ENCODE assay signal across 23 cellular contexts in the genomic region with DNA sequence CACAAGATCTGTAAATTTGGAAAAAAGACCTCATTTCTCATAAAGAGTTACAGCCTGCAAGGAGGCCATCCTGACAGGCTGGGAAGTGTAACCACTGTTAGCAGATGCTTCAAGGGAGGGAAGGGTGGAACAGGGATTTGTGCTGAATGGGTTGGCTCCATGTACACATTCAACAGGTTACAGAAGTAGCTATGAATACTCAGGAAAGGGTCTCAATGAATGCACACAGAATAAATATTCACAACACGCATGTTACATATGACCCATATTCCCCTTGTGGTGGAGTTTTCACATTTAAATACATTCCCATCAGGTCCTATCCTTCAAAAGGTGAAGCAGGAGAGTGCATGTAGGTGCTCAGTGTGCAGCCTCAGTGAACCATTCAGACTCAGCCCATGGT.
DNase-seq lines count a peak whose midpoint lies in the region; ATAC-seq, FAIRE-seq and TF ChIP-seq lines count a peak whose summit lies in the region.
"Had no signal": no experiment of that assay in that cellular context is flagged by ENCODE, and none has a peak within 500 bp of the region (broad histone marks: within the 10 kb centered on the region; RNA-seq: fewer than 3 reads in every experiment).

No MANE protein-coding gene starts in this region.

- H3K36me3 Mint-ChIP-seq in astrocyte (ENCODE audit: low read depth, unreplicated experiment): no peaks in the 10 kb centered on the region
- no peaks in the 10 kb centered on the region for H3K36me3 Mint-ChIP-seq in activated T-helper 1 cell treated with anti-CD3 and anti-CD28 coated beads, Interleukin-12 subunit alpha, Interleukin-12 subunit beta, Interleukin-2, Interleukin-4 antibody, amounts not matched to agents 30 ng/mL and 10 ng/mL and 1 ng/mL, durations not matched to agents 14 hours and 24 hours and 36 hours (ENCODE audit: low read depth)
- H3K36me3 Mint-ChIP-seq: CD14-positive monocyte; CD4-positive, alpha-beta memory T cell had no signal

- peaks cover 19% of the 10 kb centered on the region for H3K4me1 Mint-ChIP-seq in astrocyte (ENCODE audit: low read depth, unreplicated experiment)
- no peaks in the 10 kb centered on the region for H3K4me1 Mint-ChIP-seq in activated T-helper 1 cell treated with anti-CD3 and anti-CD28 coated beads, Interleukin-12 subunit alpha, Interleukin-12 subunit beta, Interleukin-2, Interleukin-4 antibody, amounts not matched to agents 30 ng/mL and 10 ng/mL and 1 ng/mL, durations not matched to agents 14 hours and 24 hours and 36 hours (ENCODE audit: low read depth)
- H3K4me1 Mint-ChIP-seq: B cell; CD14-positive monocyte; CD4-positive, alpha-beta memory T cell had no signal

- no peak overlapping the region for H2BK120ac ChIP-seq in neuronal stem cell (ENCODE audit: low read depth, low read length)

- no peak overlapping the region for H3K27ac Mint-ChIP-seq in astrocyte (ENCODE audit: unreplicated experiment)
- H3K27ac Mint-ChIP-seq in activated T-helper 1 cell treated with anti-CD3 and anti-CD28 coated beads, Interleukin-12 subunit alpha, Interleukin-12 subunit beta, Interleukin-2, Interleukin-4 antibody, amounts not matched to agents 30 ng/mL and 10 ng/mL and 1 ng/mL, durations not matched to agents 14 hours and 24 hours and 36 hours: no peak overlapping the region
- H3K27ac Mint-ChIP-seq: B cell; CD14-positive monocyte; CD4-positive, alpha-beta memory T cell; GM23338; H9; HFFc6 had no signal

- no peak overlapping the region for H3K14ac ChIP-seq in neuronal stem cell (ENCODE audit: low read length)

- peak overlapping the region; percentile 44 for H3K27ac ChIP-seq in C4-2B
- no peak overlapping the region for H3K27ac ChIP-seq in astrocyte (ENCODE audit: low read depth, low read length)
- no peak overlapping the region for H3K27ac ChIP-seq in neuronal stem cell (replicated peaks; ENCODE audit: low read length)
- H3K27ac ChIP-seq: 22Rv1, BLaER1 had no signal

- H3K9ac ChIP-seq in astrocyte (ENCODE audit: low read length) (no peak overlapping the region), neuronal stem cell (ENCODE audit: low read depth, low read length, poor library complexity) (no peak overlapping the region)
- H3K9ac ChIP-seq: BLaER1 had no signal

- H3K18ac ChIP-seq in neuronal stem cell (ENCODE audit: low read length): no peak overlapping the region

- no peak for ATAC-seq in left lobe of liver
- ATAC-seq: GM23338, HCT116 had no signal

- WGBS in neuronal stem cell (ENCODE audit: extremely low coverage in 2 of 2, insufficient read length in 2 of 2, insufficient replicate concordance in 1 of 2), 2 donors: no CpG with 5 or more reads among the region's 1 CpG

- DNase-seq in astrocyte (ENCODE audit: low read depth): no peak
- DNase-seq in neuronal stem cell (ENCODE audit: low spot score): no peak
- DNase-seq in activated CD8-positive, alpha-beta memory T cell treated with anti-CD3 and anti-CD28 coated beads, Interleukin-2, amount 50 U/mL, for 48 hours: no peak
- DNase-seq in activated T-helper 1 cell treated with anti-CD3 and anti-CD28 coated beads, Interleukin-12 subunit alpha, Interleukin-12 subunit beta, Interleukin-2, Interleukin-4 antibody, amounts not matched to agents 30 ng/mL and 10 ng/mL and 1 ng/mL, durations not matched to agents 14 hours and 24 hours and 36 hours (ENCODE audit: low spot score): no peak
- no peak for DNase-seq in left lobe of liver (ENCODE audit: low spot score)
- DNase-seq: Calu3; CD4-positive, alpha-beta memory T cell; COR-L47; DMS53; DMS79 treated with DMSO at 0.1 percent for 48 hours; GF-D8; H9; HFFc6 had no signal

- H4K20me1 ChIP-seq in astrocyte (ENCODE audit: insufficient read depth, low read length): no peaks in the 10 kb centered on the region
- H4K20me1 ChIP-seq: BLaER1 had no signal

- H4K91ac ChIP-seq in neuronal stem cell (ENCODE audit: low read depth, low read length, poor library complexity): no peak overlapping the region

- H3K36me3 ChIP-seq in astrocyte (ENCODE audit: insufficient read depth, low read length) (no peaks in the 10 kb centered on the region), neuronal stem cell (replicated peaks in 1 of 2; ENCODE audit: control insufficient read depth in 2 of 2, insufficient read depth in 2 of 2, low read length in 2 of 2) (no peaks in the 10 kb centered on the region)
- H3K36me3 ChIP-seq: BLaER1 had no signal

- H3K27me3 ChIP-seq in astrocyte (ENCODE audit: insufficient read depth, low read length) (no peaks in the 10 kb centered on the region), neuronal stem cell (ENCODE audit: control insufficient read depth in 3 of 3, insufficient read depth in 3 of 3, low read depth in 1 of 3, low read length in 3 of 3) (no peaks in the 10 kb centered on the region)
- H3K27me3 ChIP-seq: BLaER1 had no signal

- H3K4me1 ChIP-seq in astrocyte (ENCODE audit: insufficient read depth, low read length): peaks cover 3% of the 10 kb centered on the region
- H3K4me1 ChIP-seq in neuronal stem cell (ENCODE audit: control insufficient read depth in 2 of 2, insufficient read depth in 1 of 2, low read depth in 1 of 2, low read length in 2 of 2): peaks cover 3 to 24% of the 10 kb centered on the region in 2 donors

- H2BK15ac ChIP-seq in neuronal stem cell (ENCODE audit: low read length): no peak overlapping the region

- no peak for FAIRE-seq in astrocyte (lab: Jason Lieb, UNC)
- FAIRE-seq: A204.1, GM12891, GM18507 had no signal

- no peak overlapping the region for H2AFZ ChIP-seq in astrocyte (ENCODE audit: low read depth, low read length)
- H2AFZ ChIP-seq in neuronal stem cell (ENCODE audit: low read length): peak overlapping the region; percentile 34
- H2AFZ ChIP-seq: GM23338 had no signal

- H4K8ac ChIP-seq in neuronal stem cell (ENCODE audit: low read depth, low read length): no peak overlapping the region

- H3K9me3 Mint-ChIP-seq in astrocyte (ENCODE audit: unreplicated experiment): peaks cover 2% of the 10 kb centered on the region
- peaks cover 6% of the 10 kb centered on the region for H3K9me3 Mint-ChIP-seq in activated T-helper 1 cell treated with anti-CD3 and anti-CD28 coated beads, Interleukin-12 subunit alpha, Interleukin-12 subunit beta, Interleukin-2, Interleukin-4 antibody, amounts not matched to agents 30 ng/mL and 10 ng/mL and 1 ng/mL, durations not matched to agents 14 hours and 24 hours and 36 hours
- H3K9me3 Mint-ChIP-seq: GM23338 had no signal

- no peak overlapping the region for H2BK12ac ChIP-seq in neuronal stem cell (ENCODE audit: low read length)

- peaks cover 4% of the 10 kb centered on the region for H3K27me3 Mint-ChIP-seq in astrocyte (ENCODE audit: low read depth, unreplicated experiment)
- no peaks in the 10 kb centered on the region for H3K27me3 Mint-ChIP-seq in activated T-helper 1 cell treated with anti-CD3 and anti-CD28 coated beads, Interleukin-12 subunit alpha, Interleukin-12 subunit beta, Interleukin-2, Interleukin-4 antibody, amounts not matched to agents 30 ng/mL and 10 ng/mL and 1 ng/mL, durations not matched to agents 14 hours and 24 hours and 36 hours (ENCODE audit: insufficient read depth)
- H3K27me3 Mint-ChIP-seq: B cell; CD4-positive, alpha-beta memory T cell had no signal

- no peak overlapping the region for H3K23ac ChIP-seq in neuronal stem cell (ENCODE audit: low read depth, low read length, poor library complexity)

- H3K4ac ChIP-seq in neuronal stem cell (ENCODE audit: low read length): no peak overlapping the region

- TF ChIP-seq CTCF in C4-2B (conservative IDR thresholded peaks at IDR 0.05) (no peak), astrocyte (IDR thresholded peaks at IDR 0.05; ENCODE audit: insufficient read depth, low read depth, low read length) (no peak)

- intact Hi-C loops in activated T-helper 1 cell treated with anti-CD3 and anti-CD28 coated beads, Interleukin-12 subunit alpha, Interleukin-12 subunit beta, Interleukin-2, Interleukin-4 antibody, amounts not matched to agents 30 ng/mL and 10 ng/mL and 1 ng/mL, durations not matched to agents 14 hours and 24 hours and 36 hours (cut with micrococcal nuclease): no loop called here

- H3K4me2 ChIP-seq in astrocyte (ENCODE audit: low read length): peak overlapping the region; percentile 46
- no peak overlapping the region for H3K4me2 ChIP-seq in neuronal stem cell (ENCODE audit: insufficient read depth, low read length, poor library complexity, severe bottlenecking)
- H3K4me2 ChIP-seq: BLaER1, GM23338 had no signal

- no peak overlapping the region for H3K4me3 Mint-ChIP-seq in astrocyte (ENCODE audit: unreplicated experiment)
- H3K4me3 Mint-ChIP-seq in activated T-helper 1 cell treated with anti-CD3 and anti-CD28 coated beads, Interleukin-12 subunit alpha, Interleukin-12 subunit beta, Interleukin-2, Interleukin-4 antibody, amounts not matched to agents 30 ng/mL and 10 ng/mL and 1 ng/mL, durations not matched to agents 14 hours and 24 hours and 36 hours: no peak overlapping the region
- H3K4me3 Mint-ChIP-seq: B cell; CD14-positive monocyte; CD4-positive, alpha-beta memory T cell; GM23338; H9; HFFc6 had no signal

- no peak overlapping the region for H2AK5ac ChIP-seq in neuronal stem cell (ENCODE audit: low read depth, low read length)

- H2BK5ac ChIP-seq in neuronal stem cell (ENCODE audit: low read length): no peak overlapping the region

- H3K9me3 ChIP-seq in astrocyte (ENCODE audit: insufficient read depth, low read depth, low read length) (no peaks in the 10 kb centered on the region), neuronal stem cell (replicated peaks in 1 of 2; ENCODE audit: control insufficient read depth in 2 of 2, insufficient read depth in 1 of 2, low read depth in 1 of 2, low read length in 2 of 2) (peaks cover 5 to 8% of the 10 kb centered on the region in 2 donors)
- H3K9me3 ChIP-seq: BLaER1 had no signal

- H3K79me1 ChIP-seq in neuronal stem cell (ENCODE audit: low read depth, low read length): no peaks in the 10 kb centered on the region

- H3K4me3 ChIP-seq in astrocyte (ENCODE audit: insufficient read depth, low read depth, low read length) (no peak overlapping the region), neuronal stem cell (ENCODE audit: low read length in 2 of 2) (no peak overlapping the region)
- H3K4me3 ChIP-seq: BLaER1, GM23338 had no signal

- H3K79me2 ChIP-seq in astrocyte (ENCODE audit: insufficient read depth, low read length): no peaks in the 10 kb centered on the region
